Comparison of ENCODE assay signal across 21 cellular contexts in genomic region chr7:46855851-46856250, GRCh38.
A peak's percentile ranks its signal among the peaks of the same experiment; 100 is the strongest.
DNase-seq lines count a peak whose midpoint lies in the region; ATAC-seq and TF ChIP-seq lines count a peak whose summit lies in the region.
"Had no signal": no experiment of that assay in that cellular context is flagged by ENCODE, and none has a peak within 500 bp of the region (broad histone marks: within the 10 kb centered on the region; RNA-seq: fewer than 3 reads in every experiment).

No MANE protein-coding gene starts in this region.

- no peak overlapping the region for H3K14ac ChIP-seq in trophoblast cell (ENCODE audit: low read length)

- H3K9me2 ChIP-seq in GM23248 (ENCODE audit: insufficient read depth) = 0 out of 2 replicates have a peak, but pooled peaks cover 7% of the 10 kb centered on the region

- in situ Hi-C loops in GM23248 (cut with MboI) = no loop called here

- H3K79me2 ChIP-seq in GM23248 (ENCODE audit: insufficient read depth) (no peaks in the 10 kb centered on the region), trophoblast cell (ENCODE audit: control insufficient read depth, insufficient read depth, low read length, poor library complexity) (no peaks in the 10 kb centered on the region)

- ATAC-seq in foreskin keratinocyte (no peak), aorta (ENCODE audit: low FRiP score) (no peak)
- ATAC-seq: HepG2, PC-3 had no signal

- 41 to 42% methylated on average over 4 of the region's 4 CpGs for WGBS in GM23248 (ENCODE audit: low coverage in 1 of 2, low lambda C conversion rate in 2 of 2, missing lambda C conversion rate in 2 of 2), 2 experiments
- no CpG with 5 or more reads among the region's 4 CpGs for WGBS in trophoblast cell (ENCODE audit: extremely low coverage, insufficient coverage, insufficient read length)
- 6 to 7% methylated on average over 4 of the region's 4 CpGs for WGBS in aorta, 2 donors

- H3K36me3 ChIP-seq in GM23248 (ENCODE audit: low read depth) (no peaks in the 10 kb centered on the region), trophoblast cell (ENCODE audit: control insufficient read depth in 1 of 2, insufficient read depth in 2 of 2, low read length in 2 of 2) (no peaks in the 10 kb centered on the region), aorta (ENCODE audit: control insufficient read depth in 1 of 2, insufficient read depth in 2 of 2, low read length in 1 of 2) (no peaks in the 10 kb centered on the region)
- H3K36me3 ChIP-seq: BE2C, SJCRH30 had no signal

- H3K27me3 ChIP-seq in GM23248 (replicated peaks; ENCODE audit: insufficient read depth) (no peaks in the 10 kb centered on the region), trophoblast cell (ENCODE audit: insufficient read depth, low read length) (no peaks in the 10 kb centered on the region), foreskin keratinocyte (no peaks in the 10 kb centered on the region), aorta (ENCODE audit: control insufficient read depth in 1 of 2, insufficient read depth in 2 of 2, low read length in 1 of 2) (no peaks in the 10 kb centered on the region)
- H3K27me3 ChIP-seq: BE2C, SJCRH30 had no signal

- no peak for TF ChIP-seq CTCF in foreskin keratinocyte (conservative IDR thresholded peaks at IDR 0.05)

- intact Hi-C loops in aorta (cut with DNase I) = no loop called here

- H4K8ac ChIP-seq in trophoblast cell (ENCODE audit: low read depth, low read length) = no peak overlapping the region

- H2AK5ac ChIP-seq in trophoblast cell (ENCODE audit: low read length) = no peak overlapping the region

- H3K9me3 ChIP-seq in GM23248 (ENCODE audit: low read depth) (no peaks in the 10 kb centered on the region), trophoblast cell (ENCODE audit: insufficient read depth, low read depth, low read length) (no peaks in the 10 kb centered on the region), aorta (ENCODE audit: control insufficient read depth, low read length) (no peaks in the 10 kb centered on the region)
- H3K9me3 ChIP-seq: BE2C had no signal

- no peak overlapping the region for H3K18ac ChIP-seq in trophoblast cell (ENCODE audit: low read length)

- H2AFZ ChIP-seq in GM23248 = no peak overlapping the region
- H2AFZ ChIP-seq in trophoblast cell (ENCODE audit: insufficient read depth, low read length, poor library complexity) = no peak overlapping the region

- no peaks in the 10 kb centered on the region for H4K20me1 ChIP-seq in GM23248 (ENCODE audit: insufficient read depth)

- H3K27ac ChIP-seq in GM23248 = peak overlapping the region; percentile 64
- no peak overlapping the region for H3K27ac ChIP-seq in trophoblast cell (ENCODE audit: low read depth, low read length)
- no peak overlapping the region for H3K27ac ChIP-seq in foreskin keratinocyte
- no peak overlapping the region for H3K27ac ChIP-seq in aorta (ENCODE audit: low read depth in 1 of 2, low read length in 2 of 2)
- H3K27ac ChIP-seq: SJCRH30 had no signal

- H3K4me1 ChIP-seq in GM23248 (ENCODE audit: insufficient read depth) = peaks cover 61% of the 10 kb centered on the region
- H3K4me1 ChIP-seq in trophoblast cell (ENCODE audit: control insufficient read depth in 1 of 2, insufficient read depth in 2 of 2, low read length in 2 of 2) = peaks cover 0 to 2% of the 10 kb centered on the region in 2 experiments
- no peaks in the 10 kb centered on the region for H3K4me1 ChIP-seq in foreskin keratinocyte
- peaks cover 0 to 2% of the 10 kb centered on the region in 2 donors for H3K4me1 ChIP-seq in aorta (ENCODE audit: control insufficient read depth in 1 of 2, insufficient read depth in 2 of 2, low read length in 2 of 2)

- no peak overlapping the region for H3K4ac ChIP-seq in trophoblast cell (ENCODE audit: low read depth, low read length)

- H3K79me1 ChIP-seq in trophoblast cell (ENCODE audit: low read length) = peaks cover 2% of the 10 kb centered on the region

- no peak overlapping the region for H2BK120ac ChIP-seq in trophoblast cell (ENCODE audit: insufficient read depth, low read length, poor library complexity)

- peaks cover 34% of the 10 kb centered on the region for H3F3A ChIP-seq in GM23248 (ENCODE audit: insufficient read depth)

- DNase-seq in AG08395 (ENCODE audit: low spot score) (peak; percentile 9), GM23248 (no peak), fibroblast of gingiva (ENCODE audit: low read depth) (peak; percentile 71), trophoblast cell (peak; percentile 68 to 86), cortex of kidney (lab: John Stamatoyannopoulos, UW) (no peak), epidermal melanocyte (ENCODE audit: insufficient read length, low spot score) (no peak), foreskin keratinocyte (no peak), aorta (no peak)
- DNase-seq: 8988T; BE2C; Calu3; CD4-positive, alpha-beta memory T cell; H9; KG1; NCI-H1417; NCI-H187; NCI-H226; NCI-H524; PC-3; SJCRH30 had no signal

- H2BK5ac ChIP-seq in trophoblast cell (ENCODE audit: low read depth, low read length, poor library complexity) = no peak overlapping the region

- H3K23ac ChIP-seq in trophoblast cell (ENCODE audit: low read length) = no peak overlapping the region

- H4K12ac ChIP-seq in trophoblast cell (ENCODE audit: low read depth, low read length) = no peak overlapping the region

- no peak overlapping the region for H4K91ac ChIP-seq in trophoblast cell (ENCODE audit: low read depth, low read length)

- no peak overlapping the region for H3K4me3 ChIP-seq in GM23248
- no peak overlapping the region for H3K4me3 ChIP-seq in trophoblast cell (ENCODE audit: low read depth, low read length)
- H3K4me3 ChIP-seq in aorta (ENCODE audit: low read length in 2 of 2) = no peak overlapping the region
- H3K4me3 ChIP-seq: SJCRH30 had no signal

- H3K9ac ChIP-seq in GM23248 = no peak overlapping the region
- no peak overlapping the region for H3K9ac ChIP-seq in trophoblast cell (ENCODE audit: low read length)

- no peak overlapping the region for H3K4me2 ChIP-seq in GM23248 (ENCODE audit: unreplicated experiment)
- no peak overlapping the region for H3K4me2 ChIP-seq in trophoblast cell (ENCODE audit: low read length)

- no peak overlapping the region for H2BK12ac ChIP-seq in trophoblast cell (ENCODE audit: low read length)

Comparison
In these comparisons a context has a peak if more than half of its experiments do, and no peak if none do; other contexts are left out.
1. DNase-seq: peak in AG08395 (single experiment), fibroblast of gingiva (single experiment) and trophoblast cell (2 of 2); none in GM23248 (single experiment), cortex of kidney (single experiment), epidermal melanocyte (single experiment), foreskin keratinocyte (0 of 2) and aorta (0 of 2).